Comparison of ENCODE assay signal across 8 cellular contexts in genomic region chr4:244471-244870, GRCh38.
DNase-seq lines count a peak whose midpoint lies in the region; ATAC-seq and TF ChIP-seq lines count a peak whose summit lies in the region.

No MANE protein-coding gene starts in this region.

- ATAC-seq in activated CD4-positive, CD25-positive, alpha-beta regulatory T cell treated with anti-CD3 and anti-CD28 coated beads, Interleukin-2, amount 50 U/mL, for 24 hours = no peak
- ATAC-seq in gastrocnemius medialis = no peak
- no peak for ATAC-seq in HG02870 (IDR thresholded peaks at IDR 0.05; ENCODE audit: unreplicated experiment)
- ATAC-seq in GM18502 (IDR thresholded peaks at IDR 0.05; ENCODE audit: poor library complexity, unreplicated experiment) = no peak

- no peak overlapping the region for H3K27ac ChIP-seq in gastrocnemius medialis

- no peaks in the 10 kb centered on the region for H3K4me1 ChIP-seq in gastrocnemius medialis

- peaks cover 0 to 11% (median 0%) of the 10 kb centered on the region in 3 donors for H3K9me3 ChIP-seq in gastrocnemius medialis

- no peaks in the 10 kb centered on the region for H3K27me3 ChIP-seq in gastrocnemius medialis

- H3K36me3 ChIP-seq in gastrocnemius medialis = no peaks in the 10 kb centered on the region

- in situ Hi-C loops in gastrocnemius medialis (cut with MboI; ENCODE audit: low sequenced_read_pairs in 4 of 4) = no loop called here

- TF ChIP-seq POLR2A in gastrocnemius medialis (IDR thresholded peaks at IDR 0.05) = no peak

- H3K4me3 ChIP-seq in fibroblast of the aortic adventitia (ENCODE audit: low read depth, low read length) (no peak overlapping the region), gastrocnemius medialis (no peak overlapping the region)

- peak; percentile 21 for DNase-seq in activated CD4-positive, CD25-positive, alpha-beta regulatory T cell treated with anti-CD3 and anti-CD28 coated beads, Interleukin-2, amount 50 U/mL, for 16 hours (ENCODE audit: low read depth, low spot score)
- DNase-seq in NCI-H460 (ENCODE audit: extremely low read depth, low read depth) = peak; percentile 6
- DNase-seq in activated CD8-positive, alpha-beta memory T cell treated with anti-CD3 and anti-CD28 coated beads, Interleukin-2, amount 50 U/mL, for 48 hours = peak; percentile 71
- DNase-seq in fibroblast of the aortic adventitia (ENCODE audit: low read depth) = peak; percentile 2
- DNase-seq in gastrocnemius medialis = no peak

- intact Hi-C loops in gastrocnemius medialis (cut with DNase I; ENCODE audit: low total_unique reads) = no loop called here

- TF ChIP-seq CTCF in fibroblast of the aortic adventitia (IDR thresholded peaks at IDR 0.05; ENCODE audit: insufficient read depth, low read length) = no peak
- peak in 4 of 5 experiments; percentile 26 to 52 (median 41) for TF ChIP-seq CTCF in gastrocnemius medialis (IDR thresholded peaks at IDR 0.05 in 4 of 5, conservative IDR thresholded peaks at IDR 0.05 in 1 of 5)

Comparison
In these comparisons a context has a peak if more than half of its experiments do, and no peak if none do; other contexts are left out.
1. DNase-seq: peak in activated CD4-positive, CD25-positive, alpha-beta regulatory T cell treated with anti-CD3 and anti-CD28 coated beads, Interleukin-2, amount 50 U/mL, for 16 hours (single experiment), NCI-H460 (single experiment), activated CD8-positive, alpha-beta memory T cell treated with anti-CD3 and anti-CD28 coated beads, Interleukin-2, amount 50 U/mL, for 48 hours (single experiment) and fibroblast of the aortic adventitia (single experiment); none in gastrocnemius medialis (0 of 2).